ENCODE assay signal across 8 cellular contexts in genomic region chr12:62259993-62260732, GRCh38.
A peak's percentile ranks its signal among the peaks of the same experiment; 100 is the strongest.
DNase-seq lines count a peak whose midpoint lies in the region; ATAC-seq lines count a peak whose summit lies in the region.

TSS of gene USP15 (plus strand) at chr12:62260404. CDS start at chr12:62260415, 11 bp downstream.

- ATAC-seq in GM18907 (IDR thresholded peaks at IDR 0.05; ENCODE audit: unreplicated experiment) (peak; percentile 85), HG03159 (IDR thresholded peaks at IDR 0.05; ENCODE audit: unreplicated experiment) (peak; percentile 75)
- peak; percentile 71 for ATAC-seq in central memory CD8-positive, alpha-beta T cell (replicated peaks; ENCODE audit: extremely low read depth, poor library complexity, severe bottlenecking)

- H3K4me3 Mint-ChIP-seq in central memory CD8-positive, alpha-beta T cell, result peak within 1 kb of the TSS; percentile 97

- H3K4me1 Mint-ChIP-seq in central memory CD8-positive, alpha-beta T cell, result peaks cover 55% of the 10 kb centered on the region

- peak; percentile 93 for DNase-seq in AG08396 (ENCODE audit: low spot score)
- DNase-seq in NCI-H2227 treated with DMSO at 0.1 percent for 48 hours (lab: John Stamatoyannopoulos, UW), result peak; percentile 86
- peak; percentile 89 for DNase-seq in activated CD4-positive, CD25-positive, alpha-beta regulatory T cell treated with anti-CD3 and anti-CD28 coated beads, Interleukin-2, amount 50 U/mL, for 16 hours (ENCODE audit: low read depth, low spot score)
- DNase-seq in central memory CD8-positive, alpha-beta T cell (ENCODE audit: low spot score in 2 of 2), result peak; percentile 95 to 97
- peak; percentile 98 for DNase-seq in iris pigment epithelial cell (ENCODE audit: low read depth)
- peak; percentile 92 for DNase-seq in stimulated activated CD4-positive, alpha-beta T cell treated with anti-CD3 and anti-CD28 coated beads, Interleukin-12 subunit alpha, Interleukin-12 subunit beta, amount 100 ng/mL, for 4 hours

- peak within 1 kb of the TSS; percentile 98 for H3K27ac Mint-ChIP-seq in central memory CD8-positive, alpha-beta T cell (ENCODE audit: low read depth)

- peaks cover 20% of the 10 kb centered on the region for H3K36me3 Mint-ChIP-seq in central memory CD8-positive, alpha-beta T cell (ENCODE audit: insufficient read depth)

- H3K27me3 Mint-ChIP-seq in central memory CD8-positive, alpha-beta T cell, result no peaks in the 10 kb centered on the region

- no peaks in the 10 kb centered on the region for H3K9me3 Mint-ChIP-seq in central memory CD8-positive, alpha-beta T cell

Comparison
In these comparisons a context has a peak if more than half of its experiments do, and no peak if none do; other contexts are left out.
1. Peak in every context shown above with its lines: DNase-seq and ATAC-seq.